ENCODE assay signal across 7 cellular contexts in genomic region chr6:79538481-79538971, GRCh38. TPM values are rescaled to one million over a fixed set of nuclear protein-coding genes. Genes with fewer than 3 reads are reported as not detected.
A peak's percentile ranks its signal among the peaks of the same experiment; 100 is the strongest.
DNase-seq lines count a peak whose midpoint lies in the region; FAIRE-seq and TF ChIP-seq lines count a peak whose summit lies in the region.

No MANE protein-coding gene starts in this region.

- TF ChIP-seq CTCF in WERI-Rb-1 (IDR thresholded peaks at IDR 0.05; ENCODE audit: low read depth, low read length) = no peak
- no peak for TF ChIP-seq CTCF in stomach (IDR thresholded peaks at IDR 0.05)
- TF ChIP-seq CTCF in glutamatergic neuron (IDR thresholded peaks at IDR 0.05; ENCODE audit: partially characterized antibody, unreplicated experiment) = no peak
- no peak for TF ChIP-seq CTCF in GM13976 (IDR thresholded peaks at IDR 0.05; ENCODE audit: borderline replicate concordance, control extremely low read depth, extremely low read depth, insufficient read depth, missing control alignments)

- H3K9me3 ChIP-seq in HUES6 (ENCODE audit: control insufficient read depth, insufficient read depth, low read depth, low read length) (no peaks in the 10 kb centered on the region), WERI-Rb-1 (ENCODE audit: severe bottlenecking) (no peaks in the 10 kb centered on the region), iPS-15b (ENCODE audit: control insufficient read depth, insufficient read depth, low read length) (no peaks in the 10 kb centered on the region), stomach (no peaks in the 10 kb centered on the region)

- intact Hi-C loops in stomach (cut with DNase I; ENCODE audit: low total_unique reads) = no loop called here

- H3K4me3 ChIP-seq in HUES6 (ENCODE audit: low read depth, low read length) (peak overlapping the region; percentile 80), WERI-Rb-1 (ENCODE audit: low read depth, low read length) (peak overlapping the region; percentile 91), iPS-15b (ENCODE audit: low read depth, low read length) (peak overlapping the region; percentile 90), stomach (peak overlapping the region; percentile 69 to 95 (median 71))

- in situ Hi-C loops in GM13976 (cut with MboI; ENCODE audit: low sequenced_read_pairs, unreplicated experiment) = no loop called here

- TF ChIP-seq EP300 in stomach (IDR thresholded peaks at IDR 0.05) = no peak

- H3K27ac Mint-ChIP-seq in glutamatergic neuron (ENCODE audit: unreplicated experiment) = no peak overlapping the region

- H3K4me3 Mint-ChIP-seq in glutamatergic neuron (ENCODE audit: unreplicated experiment) = no peak overlapping the region

- no peaks in the 10 kb centered on the region for H3K36me3 Mint-ChIP-seq in glutamatergic neuron (ENCODE audit: unreplicated experiment)

- H3K9me3 Mint-ChIP-seq in glutamatergic neuron (ENCODE audit: unreplicated experiment) = no peaks in the 10 kb centered on the region

- DNase-seq in WERI-Rb-1 (no peak), stomach (no peak), glutamatergic neuron (no peak), GM19239 (ENCODE audit: insufficient read length, low spot score) (no peak), GM13976 (ENCODE audit: low spot score) (no peak)

- peak overlapping the region; percentile 81 for H3K9ac ChIP-seq in HUES6 (ENCODE audit: low read length)
- no peak overlapping the region for H3K9ac ChIP-seq in iPS-15b (ENCODE audit: low read depth, low read length)

- no peak for TF ChIP-seq POLR2A in stomach (IDR thresholded peaks at IDR 0.05)

- H3K27me3 Mint-ChIP-seq in glutamatergic neuron (ENCODE audit: unreplicated experiment) = peaks cover 2% of the 10 kb centered on the region

- WGBS in stomach, 5 donors = 23 to 39% (median 30%) methylated on average over 7 of the region's 7 CpGs

- H3K27ac ChIP-seq in HUES6 (ENCODE audit: low read depth, low read length) (no peak overlapping the region), WERI-Rb-1 (peak overlapping the region; percentile 86), stomach (peak overlapping the region in 4 of 5 donors; percentile 85 to 92 (median 92))

- H3K4me1 Mint-ChIP-seq in glutamatergic neuron (ENCODE audit: low read depth, unreplicated experiment) = peaks cover 3% of the 10 kb centered on the region

- H3K4me1 ChIP-seq in HUES6 (ENCODE audit: control insufficient read depth, insufficient read depth, low read length) (peaks cover 11% of the 10 kb centered on the region; the same call in 1 of the 2 replicates), iPS-15b (ENCODE audit: control insufficient read depth, insufficient read depth, low read length) (peaks cover 6% of the 10 kb centered on the region), stomach (peaks cover 0 to 24% (median 11%) of the 10 kb centered on the region in 4 donors)

- FAIRE-seq in GM19239 (lab: Jason Lieb, UNC) = no peak

- H3K27me3 ChIP-seq in HUES6 (ENCODE audit: control insufficient read depth, insufficient read depth, low read length) = no peaks in the 10 kb centered on the region
- no peaks in the 10 kb centered on the region for H3K27me3 ChIP-seq in WERI-Rb-1 (ENCODE audit: insufficient read depth, low read depth, severe bottlenecking)
- H3K27me3 ChIP-seq in iPS-15b (ENCODE audit: control insufficient read depth, insufficient read depth, low read length) = no peaks in the 10 kb centered on the region
- no peaks in the 10 kb centered on the region for H3K27me3 ChIP-seq in stomach

- H3K36me3 ChIP-seq in HUES6 (ENCODE audit: control insufficient read depth, insufficient read depth, low read length) (no peaks in the 10 kb centered on the region), WERI-Rb-1 (peaks cover 2% of the 10 kb centered on the region), iPS-15b (ENCODE audit: control insufficient read depth, insufficient read depth, low read length) (no peaks in the 10 kb centered on the region), stomach (no peaks in the 10 kb centered on the region)

RNA-seq across cellular contexts. Expression of gene LCA5, which starts 1.3 kb away (rescaled TPM):
- total RNA-seq in stomach = 1 to 10 TPM in 3 of 5 donors, under 1 TPM in 1, not detected in 1; under 0.01 to 9.5 (median 4.1) TPM
- polyA plus RNA-seq in stomach = 1 to 10 TPM in 2 of 3 donors, under 1 TPM in 1; 0.87 to 1.3 (median 1.2) TPM
- total RNA-seq in glutamatergic neuron (ENCODE audit: unreplicated experiment) = 5.3 TPM
